14 cellular contexts compared by ENCODE assay signal in the genomic region with DNA sequence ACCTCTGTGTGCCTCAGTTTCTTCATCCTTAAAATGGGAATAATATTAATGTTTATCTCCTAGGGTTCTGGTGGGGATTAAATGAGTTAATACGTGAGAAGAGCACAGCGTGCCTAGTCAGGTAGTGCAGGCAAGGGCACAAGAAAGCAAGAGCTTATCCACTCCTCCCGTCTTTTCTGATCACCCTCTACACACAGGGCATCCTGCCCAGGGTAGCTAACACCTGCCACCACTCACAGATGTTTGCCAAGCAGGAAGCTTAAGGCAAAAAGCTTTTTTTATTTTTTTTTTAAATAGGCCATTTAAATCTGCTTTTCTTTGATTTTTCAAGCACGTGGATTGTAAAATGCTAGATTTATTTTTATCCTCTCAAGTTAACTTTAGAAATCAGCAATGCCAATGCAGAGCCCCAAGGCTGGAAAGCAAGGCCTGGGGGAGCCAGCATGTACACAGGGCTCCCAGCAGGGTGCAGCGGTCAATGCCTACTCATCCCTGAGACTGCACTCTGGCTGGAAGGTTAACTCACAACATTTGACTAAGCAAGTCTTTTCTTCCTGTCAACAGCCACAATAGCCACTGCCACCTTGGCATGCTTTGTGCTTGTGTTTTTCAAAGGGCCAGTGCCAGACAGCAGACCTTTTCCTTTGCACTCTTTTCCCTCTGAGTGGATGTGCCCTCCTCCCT.
DNase-seq lines count a peak whose midpoint lies in the region; ATAC-seq and TF ChIP-seq lines count a peak whose summit lies in the region.
"Had no signal": no experiment of that assay in that cellular context is flagged by ENCODE, and none has a peak within 500 bp of the region (broad histone marks: within the 10 kb centered on the region; RNA-seq: fewer than 3 reads in every experiment).

No MANE protein-coding gene starts in this region.

- ATAC-seq in body of pancreas: peak; percentile 87
- no peak for ATAC-seq in sciatic nerve
- no peak for ATAC-seq in HG03571 (IDR thresholded peaks at IDR 0.05; ENCODE audit: unreplicated experiment)
- ATAC-seq: activated T-helper 17 cell treated with anti-CD3 and anti-CD28 coated beads, Interleukin-2, amount 50 U/mL, for 72 hours had no signal

- H3K27ac ChIP-seq in body of pancreas: peak overlapping the region; percentile 39 to 72 (median 66)
- H3K27ac ChIP-seq: neutrophil had no signal

- TF ChIP-seq CTCF in body of pancreas (IDR thresholded peaks at IDR 0.05) (peak in 4 of 7 experiments; percentile 5 to 22 (median 11)), GM20000 (IDR thresholded peaks at IDR 0.05; ENCODE audit: extremely low read depth, missing control alignments) (no peak)

- peak; percentile 31 for DNase-seq in NCI-H82 (lab: John Stamatoyannopoulos, UW)
- no peak for DNase-seq in NCI-H82 treated with DMSO at 0.1 percent for 48 hours (lab: John Stamatoyannopoulos, UW; ENCODE audit: unreplicated experiment)
- peak; percentile 74 for DNase-seq in NCI-H2029 (lab: John Stamatoyannopoulos, UW)
- DNase-seq in body of pancreas: peak; percentile 68 to 84 (median 78)
- DNase-seq in sciatic nerve (ENCODE audit: low spot score): peak; percentile 10
- no peak for DNase-seq in GM20000 (ENCODE audit: low spot score)
- no peak for DNase-seq in activated naive CD4-positive, alpha-beta T cell treated with anti-CD3 and anti-CD28 coated beads, Interleukin-2, amount 50 U/mL, for 16 hours
- DNase-seq: activated CD4-positive, alpha-beta T cell treated with anti-CD3 and anti-CD28 coated beads, Interleukin-2, amount 50 U/mL, for 1 hour; DND-41; effector CD8-positive, alpha-beta T cell; stimulated activated CD4-positive, alpha-beta T cell treated with anti-CD3 and anti-CD28 coated beads, Interleukin-15, amount 100 ng/mL, for 24 hours had no signal

- H3K4me3 ChIP-seq in body of pancreas: no peak overlapping the region

- H3K36me3 ChIP-seq in body of pancreas (replicated peaks in 1 of 2; ENCODE audit: insufficient read depth in 1 of 2, low read depth in 2 of 2): peaks cover 0 to 7% of the 10 kb centered on the region in 2 donors
- H3K36me3 ChIP-seq: neutrophil had no signal

- WGBS in body of pancreas, 2 donors: 36 to 47% methylated on average over 5 of the region's 5 CpGs

- no peak for TF ChIP-seq POLR2A in body of pancreas (IDR thresholded peaks at IDR 0.05)

- H3K4me1 ChIP-seq in body of pancreas: peaks cover 19% of the 10 kb centered on the region

- H3K27me3 ChIP-seq in body of pancreas: no peaks in the 10 kb centered on the region
- H3K27me3 ChIP-seq: neutrophil had no signal

- no peaks in the 10 kb centered on the region for H3K9me3 ChIP-seq in body of pancreas
- H3K9me3 ChIP-seq: neutrophil had no signal

- intact Hi-C loops in body of pancreas (cut with DNase I): no loop called here
- intact Hi-C loops in sciatic nerve (cut with DNase I): no loop called here

Comparison
In these comparisons a context has a peak if more than half of its experiments do, and no peak if none do; other contexts are left out.
1. DNase-seq: peak in NCI-H82 (single experiment), NCI-H2029 (single experiment), body of pancreas (4 of 4) and sciatic nerve (single experiment); none in NCI-H82 treated with DMSO at 0.1 percent for 48 hours (single experiment), GM20000 (single experiment) and activated naive CD4-positive, alpha-beta T cell treated with anti-CD3 and anti-CD28 coated beads, Interleukin-2, amount 50 U/mL, for 16 hours (single experiment).